In genomic region chr15:69093614-69094013, GRCh38 we compare ENCODE assay signal across 23 cellular contexts.
"Had no signal": no experiment of that assay in that cellular context is flagged by ENCODE, and none has a peak within 500 bp of the region (broad histone marks: within the 10 kb centered on the region; RNA-seq: fewer than 3 reads in every experiment).

No MANE protein-coding gene starts in this region.

- DNase-seq: activated CD4-positive, alpha-beta memory T cell treated with anti-CD3 and anti-CD28 coated beads for 36 hours; activated CD4-positive, alpha-beta T cell treated with anti-CD3 and anti-CD28 coated beads for 48 hours; activated CD8-positive, alpha-beta memory T cell treated with anti-CD3 and anti-CD28 coated beads, Interleukin-2, amount 50 U/mL, for 4 hours; activated effector memory CD4-positive, alpha-beta T cell treated with anti-CD3 and anti-CD28 coated beads, Interleukin-2, amount 50 U/mL, for 16 hours; activated naive CD4-positive, alpha-beta T cell treated with anti-CD3 and anti-CD28 coated beads for 36 hours; activated naive CD8-positive, alpha-beta T cell treated with anti-CD3 and anti-CD28 coated beads for 36 hours; activated T-cell treated with anti-CD3 and anti-CD28 coated beads, Interleukin-2, amount 50 U/mL, for 1 hour; adrenal gland; aorta; body of pancreas; cortex of kidney; midbrain; naive thymus-derived CD4-positive, alpha-beta T cell; occipital lobe; stimulated activated CD4-positive, alpha-beta T cell treated with anti-CD3 and anti-CD28 coated beads, Interleukin-15, amount 100 ng/mL, for 24 hours; stimulated activated naive CD4-positive, alpha-beta T cell treated with Interleukin-2 at 50 U/mL for 16 hours; T-helper 17 cell; T1000; uterus had no signal

- H3K9me3 ChIP-seq: adrenal gland, body of pancreas, tibial nerve, uterus had no signal

- H3K4me1 ChIP-seq: adrenal gland, uterus had no signal

- H3K27ac ChIP-seq: adrenal gland, body of pancreas, tibial nerve, uterus, WERI-Rb-1 had no signal

- H3K27me3 ChIP-seq: adrenal gland, body of pancreas, tibial nerve, uterus had no signal

- H3K4me3 ChIP-seq: adrenal gland, body of pancreas, tibial nerve, uterus had no signal

- FAIRE-seq: frontal cortex had no signal

- H3K36me3 ChIP-seq: adrenal gland, tibial nerve, uterus, WERI-Rb-1 had no signal

- ATAC-seq: activated CD4-positive, CD25-positive, alpha-beta regulatory T cell treated with anti-CD3 and anti-CD28 coated beads, Interleukin-2, amount 50 U/mL, for 24 hours; body of pancreas; T-helper 17 cell had no signal
